8 cellular contexts compared by ENCODE assay signal in the genomic region with DNA sequence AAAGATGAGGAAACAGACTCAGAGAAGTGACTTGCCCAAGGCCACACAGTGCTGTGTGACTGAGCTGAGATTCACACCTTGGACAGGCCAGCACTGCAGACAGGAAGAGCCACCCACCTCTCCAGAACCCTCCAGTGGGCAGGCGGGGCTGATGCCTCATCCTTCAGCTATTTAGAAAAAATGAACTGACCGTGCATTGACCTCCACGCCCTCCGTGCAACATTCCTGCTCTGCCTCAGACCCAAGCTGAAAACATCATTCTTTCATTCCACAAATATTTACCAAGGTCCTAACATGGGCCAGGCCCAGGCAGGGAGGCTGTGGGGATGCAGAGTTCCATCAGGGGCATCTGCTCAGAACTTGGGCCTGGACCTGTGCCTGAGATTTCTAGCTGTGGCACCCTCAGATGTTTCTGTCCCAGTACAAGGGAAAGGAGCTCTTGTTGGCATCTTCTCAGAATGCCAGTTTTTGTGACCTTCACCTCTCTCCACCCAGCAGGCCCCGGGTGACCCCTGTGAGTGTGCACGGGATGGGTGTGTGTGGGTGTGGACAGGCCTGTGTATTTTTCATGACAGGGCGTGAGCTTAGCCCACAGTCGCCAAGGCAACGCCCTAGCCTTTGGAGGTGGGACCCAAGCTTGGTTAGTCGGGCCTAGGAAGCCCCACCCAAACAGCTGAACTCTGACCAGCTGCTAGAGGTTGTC. TPM values are rescaled to one million over a fixed set of nuclear protein-coding genes. Genes with fewer than 3 reads are reported as not detected.
DNase-seq lines count a peak whose midpoint lies in the region; ATAC-seq and TF ChIP-seq lines count a peak whose summit lies in the region.

No MANE protein-coding gene starts in this region.

- peaks cover 12 to 96% (median 67%) of the 10 kb centered on the region in 4 donors for H3K4me1 Mint-ChIP-seq in CD4-positive, CD25-positive, alpha-beta regulatory T cell
- peaks cover 93% of the 10 kb centered on the region for H3K4me1 Mint-ChIP-seq in central memory CD8-positive, alpha-beta T cell

- peaks cover 100% of the 10 kb centered on the region for H3K4me1 ChIP-seq in CD4-positive, CD25-positive, alpha-beta regulatory T cell (ENCODE audit: control insufficient read depth, insufficient read depth, low read length, poor library complexity, severe bottlenecking)
- peaks cover 100% of the 10 kb centered on the region for H3K4me1 ChIP-seq in lower lobe of right lung
- peaks cover 71 to 98% (median 83%) of the 10 kb centered on the region in 4 donors for H3K4me1 ChIP-seq in transverse colon

- in situ Hi-C loops in transverse colon (cut with MboI; ENCODE audit: low pct_ligation_motif_present in 1 of 4, low pct_unique_long_range_greater_than_20kb in 1 of 4, low sequenced_read_pairs in 3 of 4): no loop called here

- H3K27me3 ChIP-seq in CD4-positive, CD25-positive, alpha-beta regulatory T cell (ENCODE audit: control insufficient read depth, insufficient read depth, low read length): no peaks in the 10 kb centered on the region
- no peaks in the 10 kb centered on the region for H3K27me3 ChIP-seq in lower lobe of right lung (ENCODE audit: low read depth)
- H3K27me3 ChIP-seq in transverse colon: no peaks in the 10 kb centered on the region

- peak; percentile 88 for TF ChIP-seq EP300 in transverse colon (IDR thresholded peaks at IDR 0.05; ENCODE audit: low read depth)

- WGBS in transverse colon (ENCODE audit: low coverage in 1 of 2), 2 donors: 32% methylated on average over 8 of the region's 10 CpGs; no CpG with 5 or more reads in 1 of the 2 donors

- TF ChIP-seq POLR2A in transverse colon (IDR thresholded peaks at IDR 0.05): no peak

- peaks cover 39% of the 10 kb centered on the region for H3K36me3 Mint-ChIP-seq in CD4-positive, CD25-positive, alpha-beta regulatory T cell
- peaks cover 27% of the 10 kb centered on the region for H3K36me3 Mint-ChIP-seq in central memory CD8-positive, alpha-beta T cell (ENCODE audit: insufficient read depth)

- H3K36me3 ChIP-seq in CD4-positive, CD25-positive, alpha-beta regulatory T cell (ENCODE audit: control insufficient read depth, insufficient read depth, low read length): peaks cover 63% of the 10 kb centered on the region
- peaks cover 31% of the 10 kb centered on the region for H3K36me3 ChIP-seq in lower lobe of right lung
- no peaks in the 10 kb centered on the region for H3K36me3 ChIP-seq in transverse colon

- no peak for ATAC-seq in CD4-positive, CD25-positive, alpha-beta regulatory T cell (ENCODE audit: low read depth in 2 of 2)
- ATAC-seq in central memory CD8-positive, alpha-beta T cell (replicated peaks; ENCODE audit: extremely low read depth, poor library complexity, severe bottlenecking): no peak
- peak; percentile 80 to 83 for ATAC-seq in lower lobe of right lung

- H3K4me3 Mint-ChIP-seq in CD4-positive, CD25-positive, alpha-beta regulatory T cell: peak overlapping the region; percentile 77 to 88 (median 88)
- H3K4me3 Mint-ChIP-seq in central memory CD8-positive, alpha-beta T cell: peak overlapping the region; percentile 89

- no peak for TF ChIP-seq CTCF in lower lobe of right lung (IDR thresholded peaks at IDR 0.05)
- peak in 1 of 5 experiments; percentile 13 for TF ChIP-seq CTCF in transverse colon (IDR thresholded peaks at IDR 0.05)

- peak overlapping the region; percentile 48 for H3K4me3 ChIP-seq in CD4-positive, CD25-positive, alpha-beta regulatory T cell (ENCODE audit: low read depth, low read length)
- peak overlapping the region; percentile 17 for H3K4me3 ChIP-seq in lower lobe of right lung
- no peak overlapping the region for H3K4me3 ChIP-seq in transverse colon

- no peaks in the 10 kb centered on the region for H3K9me3 ChIP-seq in CD4-positive, CD25-positive, alpha-beta regulatory T cell (ENCODE audit: control insufficient read depth in 2 of 2, low read length in 2 of 2)
- H3K9me3 ChIP-seq in lower lobe of right lung (no peaks in the 10 kb centered on the region), transverse colon (no peaks in the 10 kb centered on the region)

- peak overlapping the region; percentile 89 to 98 (median 98) for H3K27ac Mint-ChIP-seq in CD4-positive, CD25-positive, alpha-beta regulatory T cell
- peak overlapping the region; percentile 77 for H3K27ac Mint-ChIP-seq in central memory CD8-positive, alpha-beta T cell (ENCODE audit: low read depth)

- peak in 1 of 3 donors; percentile 86 for DNase-seq in CD4-positive, CD25-positive, alpha-beta regulatory T cell
- DNase-seq in NAMALWA (ENCODE audit: low spot score) (peak; percentile 16), lower lobe of right lung (peak; percentile 87), transverse colon (peak; percentile 93), midbrain (lab: John Stamatoyannopoulos, UW) (no peak), NCI-H128 (lab: John Stamatoyannopoulos, UW; ENCODE audit: unreplicated experiment) (no peak), NCI-H1092 treated with DMSO at 0.1 percent for 48 hours (lab: John Stamatoyannopoulos, UW) (no peak)
- DNase-seq in central memory CD8-positive, alpha-beta T cell (ENCODE audit: low spot score in 2 of 2): no peak

- intact Hi-C loops in lower lobe of right lung (cut with DNase I): no loop called here
- intact Hi-C loops in transverse colon (cut with DNase I; ENCODE audit: low total_unique reads): loop anchor here (5.0 kb wide), 1 partner anchor 55 kb away; no protein-coding TSS in a partner anchor

- no peaks in the 10 kb centered on the region for H3K9me3 Mint-ChIP-seq in CD4-positive, CD25-positive, alpha-beta regulatory T cell
- H3K9me3 Mint-ChIP-seq in central memory CD8-positive, alpha-beta T cell: no peaks in the 10 kb centered on the region

- no peaks in the 10 kb centered on the region for H3K27me3 Mint-ChIP-seq in CD4-positive, CD25-positive, alpha-beta regulatory T cell
- no peaks in the 10 kb centered on the region for H3K27me3 Mint-ChIP-seq in central memory CD8-positive, alpha-beta T cell

- H3K27ac ChIP-seq in CD4-positive, CD25-positive, alpha-beta regulatory T cell (ENCODE audit: insufficient read depth, low read length, poor library complexity, severe bottlenecking): peak overlapping the region; percentile 96
- H3K27ac ChIP-seq in lower lobe of right lung (peak overlapping the region; percentile 96), transverse colon (peak overlapping the region; percentile 91 to 98 (median 94))

RNA-seq across cellular contexts. Expression of a gene that starts 6.5 kb away (rescaled TPM):
- 167 TPM for total RNA-seq in CD4-positive, CD25-positive, alpha-beta regulatory T cell
- polyA plus RNA-seq in CD4-positive, CD25-positive, alpha-beta regulatory T cell: 100 to 1,000 TPM; 226 to 339 (median 294) TPM
- total RNA-seq in lower lobe of right lung (117 TPM), transverse colon (10 to 100 TPM; 54.3 to 77.0 (median 61.6) TPM)

RNA-seq across cellular contexts. Expression of a gene that starts 47.3 kb away (rescaled TPM):
- total RNA-seq in CD4-positive, CD25-positive, alpha-beta regulatory T cell: 0.52 TPM
- under 1 TPM in 2 of 4 donors, not detected in 2; 0.05 to 0.20 TPM for polyA plus RNA-seq in CD4-positive, CD25-positive, alpha-beta regulatory T cell
- total RNA-seq in lower lobe of right lung (0.32 TPM), transverse colon (under 1 TPM in 1 of 4 donors, not detected in 3; 0.16 TPM)

Comparison
In these comparisons a context has a peak if more than half of its experiments do, and no peak if none do; other contexts are left out.
1. ATAC-seq: peak in lower lobe of right lung (2 of 2); none in CD4-positive, CD25-positive, alpha-beta regulatory T cell (0 of 2) and central memory CD8-positive, alpha-beta T cell (single experiment).
2. DNase-seq: peak in NAMALWA (single experiment), lower lobe of right lung (single experiment) and transverse colon (single experiment); none in central memory CD8-positive, alpha-beta T cell (0 of 2), midbrain (single experiment), NCI-H128 (single experiment) and NCI-H1092 treated with DMSO at 0.1 percent for 48 hours (single experiment).
3. H3K4me3 ChIP-seq: peak in CD4-positive, CD25-positive, alpha-beta regulatory T cell (single experiment) and lower lobe of right lung (single experiment); none in transverse colon (0 of 4).
4. Peak in every context shown above with its lines, with median percentiles within 50 percentile points of each other: H3K27ac ChIP-seq.